Comparison of ENCODE assay signal across 16 cellular contexts in genomic region chr15:64919721-64920120, GRCh38. TPM values are rescaled to one million over a fixed set of nuclear protein-coding genes. Genes with fewer than 3 reads are reported as not detected.
DNase-seq lines count a peak whose midpoint lies in the region; ATAC-seq and TF ChIP-seq lines count a peak whose summit lies in the region.
"Had no signal": no experiment of that assay in that cellular context is flagged by ENCODE, and none has a peak within 500 bp of the region (broad histone marks: within the 10 kb centered on the region; RNA-seq: fewer than 3 reads in every experiment).

No MANE protein-coding gene starts in this region.

- H2AFZ ChIP-seq in SK-N-SH (ENCODE audit: low read depth) (no peak overlapping the region), IMR-90 (replicated peaks; ENCODE audit: low read length, poor library complexity) (no peak overlapping the region), neuronal stem cell (ENCODE audit: low read length) (no peak overlapping the region), hepatocyte (no peak overlapping the region)

- H4K8ac ChIP-seq in IMR-90 (ENCODE audit: low read depth in 2 of 2, low read length in 2 of 2) (no peak overlapping the region), neuronal stem cell (ENCODE audit: low read depth, low read length) (no peak overlapping the region)

- no peak overlapping the region for H2BK20ac ChIP-seq in IMR-90 (ENCODE audit: low read depth, low read length)

- no peak overlapping the region for H3K56ac ChIP-seq in IMR-90 (ENCODE audit: extremely low read depth, insufficient read depth, low read length)

- H3K9me2 ChIP-seq in SK-N-SH (no peaks in the 10 kb centered on the region), hepatocyte (replicated peaks; ENCODE audit: insufficient read depth) (no peaks in the 10 kb centered on the region)

- no peak overlapping the region for H4K5ac ChIP-seq in IMR-90 (ENCODE audit: low read depth, low read length)

- H3F3A ChIP-seq in SK-N-SH (replicated peaks; ENCODE audit: insufficient read depth) = no peaks in the 10 kb centered on the region

- H3K9me3 ChIP-seq in SK-N-SH (no peaks in the 10 kb centered on the region), IMR-90 (ENCODE audit: control insufficient read depth, insufficient read depth, low read length) (no peaks in the 10 kb centered on the region; the same call in 1 of the 2 replicates), neuronal stem cell (replicated peaks in 1 of 2; ENCODE audit: control insufficient read depth in 2 of 2, insufficient read depth in 1 of 2, low read depth in 1 of 2, low read length in 2 of 2) (peaks cover 0 to 3% of the 10 kb centered on the region in 2 donors), hepatocyte (ENCODE audit: low read depth) (no peaks in the 10 kb centered on the region)
- H3K9me3 ChIP-seq: A549; BLaER1 treated with 17β-estradiol and CSF1 and Interleukin-3, amounts not matched to agents 10 nM and 100 nM; Caco-2 had no signal

- H3K4me2 ChIP-seq in SK-N-SH (no peak overlapping the region), IMR-90 (ENCODE audit: low read depth, low read length) (no peak overlapping the region), neuronal stem cell (ENCODE audit: insufficient read depth, low read length, poor library complexity, severe bottlenecking) (no peak overlapping the region), hepatocyte (no peak overlapping the region)
- H3K4me2 ChIP-seq: A549; BLaER1 treated with 17β-estradiol and CSF1 and Interleukin-3, amounts not matched to agents 10 nM and 100 nM had no signal

- POLR2A ChIA-PET in SK-N-SH (lab: Yijun Ruan, JAX) = no interaction called here
- POLR2A ChIA-PET in IMR-90 (lab: Charles Lee; ENCODE audit: unreplicated experiment) = no interaction called here

- H4K20me1 ChIP-seq in SK-N-SH (ENCODE audit: insufficient read depth) = no peaks in the 10 kb centered on the region
- H4K20me1 ChIP-seq in IMR-90 (ENCODE audit: insufficient read depth, low read length) = no peaks in the 10 kb centered on the region
- H4K20me1 ChIP-seq in hepatocyte (ENCODE audit: insufficient read depth, poor library complexity, severe bottlenecking) = no peaks in the 10 kb centered on the region
- H4K20me1 ChIP-seq: BLaER1 treated with 17β-estradiol and CSF1 and Interleukin-3, amounts not matched to agents 10 nM and 100 nM had no signal

- CTCF ChIA-PET in SK-N-SH (lab: Yijun Ruan, JAX) = no interaction called here
- CTCF ChIA-PET in IMR-90 (lab: Yijun Ruan, JAX) = no interaction called here

- no peaks in the 10 kb centered on the region for H3K9me1 ChIP-seq in IMR-90 (ENCODE audit: insufficient read depth, low read length)

- intact Hi-C loops in IMR-90 (cut with micrococcal nuclease) = no loop called here

- no peak overlapping the region for H2AK5ac ChIP-seq in IMR-90 (ENCODE audit: low read depth, low read length)
- no peak overlapping the region for H2AK5ac ChIP-seq in neuronal stem cell (ENCODE audit: low read depth, low read length)

- ATAC-seq in SK-N-SH treated with all-trans-retinoic acid at 6 μM for 48 hours (no peak), IMR-90 (ENCODE audit: low read depth) (no peak)
- ATAC-seq: A549; CD8-positive, alpha-beta T cell had no signal

- BruUV-seq in IMR-90 (replicated peaks; lab: Mats Ljungman, UMichigan) = no TSS peak

- H3K4me3 ChIP-seq in SK-N-SH (ENCODE audit: low read depth in 2 of 2, low read length in 1 of 2) (no peak overlapping the region), IMR-90 (ENCODE audit: insufficient read depth, low read depth, low read length) (no peak overlapping the region), neuronal stem cell (ENCODE audit: low read length in 2 of 2) (no peak overlapping the region), hepatocyte (no peak overlapping the region)
- H3K4me3 ChIP-seq: A549; BLaER1 treated with 17β-estradiol and CSF1 and Interleukin-3, amounts not matched to agents 10 nM and 100 nM had no signal

- H2BK15ac ChIP-seq in IMR-90 (ENCODE audit: low read depth, low read length) = no peak overlapping the region
- H2BK15ac ChIP-seq in neuronal stem cell (ENCODE audit: low read length) = no peak overlapping the region

- peak overlapping the region; percentile 63 for H2AK9ac ChIP-seq in IMR-90 (replicated peaks; ENCODE audit: low read depth, low read length, poor library complexity)

- H2BK120ac ChIP-seq in IMR-90 (ENCODE audit: low read depth, low read length) (no peak overlapping the region), neuronal stem cell (ENCODE audit: low read depth, low read length) (no peak overlapping the region)

- no peak overlapping the region for H4K91ac ChIP-seq in IMR-90 (ENCODE audit: insufficient read depth, low read depth, low read length)
- H4K91ac ChIP-seq in neuronal stem cell (ENCODE audit: low read depth, low read length, poor library complexity) = no peak overlapping the region

- in situ Hi-C loops in IMR-90 (cut with MboI; ENCODE audit: low sequenced_read_pairs) = no loop called here

- H3K18ac ChIP-seq in IMR-90 (ENCODE audit: low read depth, low read length) = no peak overlapping the region
- no peak overlapping the region for H3K18ac ChIP-seq in neuronal stem cell (ENCODE audit: low read length)

- H3K79me1 ChIP-seq in IMR-90 (ENCODE audit: low read depth in 1 of 2, low read length in 2 of 2) (no peaks in the 10 kb centered on the region), neuronal stem cell (ENCODE audit: low read depth, low read length) (no peaks in the 10 kb centered on the region)

- no peak overlapping the region for H2BK5ac ChIP-seq in IMR-90 (ENCODE audit: low read depth, low read length, poor library complexity, severe bottlenecking)
- H2BK5ac ChIP-seq in neuronal stem cell (ENCODE audit: low read length) = peak overlapping the region; percentile 57

- H3K23ac ChIP-seq in IMR-90 (ENCODE audit: low read depth, low read length) = no peak overlapping the region
- H3K23ac ChIP-seq in neuronal stem cell (ENCODE audit: low read depth, low read length, poor library complexity) = no peak overlapping the region

- H3K9ac ChIP-seq in SK-N-SH = no peak overlapping the region
- no peak overlapping the region for H3K9ac ChIP-seq in IMR-90 (ENCODE audit: low read depth, low read length)
- H3K9ac ChIP-seq in neuronal stem cell (ENCODE audit: low read depth, low read length, poor library complexity) = no peak overlapping the region
- H3K9ac ChIP-seq: BLaER1 treated with 17β-estradiol and CSF1 and Interleukin-3, amounts not matched to agents 10 nM and 100 nM had no signal

- H3K4me1 ChIP-seq in SK-N-SH (ENCODE audit: control insufficient read depth in 1 of 2, insufficient read depth in 2 of 2, low read depth in 1 of 2, low read length in 1 of 2) (peaks cover 0 to 9% of the 10 kb centered on the region in 2 experiments; a peak in 1 of 4 replicates), IMR-90 (ENCODE audit: control insufficient read depth, insufficient read depth, low read length) (peaks cover 3% of the 10 kb centered on the region; the same call in 1 of the 2 replicates), neuronal stem cell (ENCODE audit: control insufficient read depth in 2 of 2, insufficient read depth in 1 of 2, low read depth in 1 of 2, low read length in 2 of 2) (peaks cover 3 to 10% of the 10 kb centered on the region in 2 donors), hepatocyte (ENCODE audit: insufficient read depth) (no peaks in the 10 kb centered on the region)
- H3K4me1 ChIP-seq: A549, Caco-2 had no signal

- dilution Hi-C loops in IMR-90 (cut with HindIII; ENCODE audit: low sequenced_read_pairs, unreplicated experiment) = no loop called here

- 89% methylated on average over 4 of the region's 4 CpGs for WGBS in SK-N-SH (ENCODE audit: low lambda C conversion rate)
- no CpG with 5 or more reads among the region's 4 CpGs for WGBS in IMR-90 (ENCODE audit: extremely low coverage in 2 of 2, insufficient read length in 1 of 2), 2 experiments
- WGBS in neuronal stem cell (ENCODE audit: extremely low coverage in 2 of 2, insufficient read length in 2 of 2, insufficient replicate concordance in 1 of 2), 2 donors = no CpG with 5 or more reads among the region's 4 CpGs
- 91% methylated on average over 4 of the region's 4 CpGs for WGBS in hepatocyte (ENCODE audit: low lambda C conversion rate, missing lambda C conversion rate)

- DNase-seq in SK-N-SH (peak; percentile 2), IMR-90 (no peak), neuronal stem cell (ENCODE audit: low spot score) (no peak), hepatocyte (ENCODE audit: low spot score) (no peak)
- DNase-seq: AML-193; Caco-2; Calu3; CD4-positive, alpha-beta T cell; CD8-positive, alpha-beta T cell; DMS79 treated with DMSO at 0.1 percent for 48 hours; GF-D8 had no signal

- no peak overlapping the region for H2BK12ac ChIP-seq in neuronal stem cell (ENCODE audit: low read length)

- H3K14ac ChIP-seq in IMR-90 (replicated peaks; ENCODE audit: low read depth, low read length) = no peak overlapping the region
- H3K14ac ChIP-seq in neuronal stem cell (ENCODE audit: low read length) = no peak overlapping the region

- TF ChIP-seq EP300 in SK-N-SH (IDR thresholded peaks at IDR 0.05; ENCODE audit: borderline replicate concordance in 1 of 2, low read depth in 1 of 2, low read length in 1 of 2) = no peak

- no peak for TF ChIP-seq POLR2A in IMR-90 (IDR thresholded peaks at IDR 0.05; ENCODE audit: low read depth, low read length)

- H3K4ac ChIP-seq in IMR-90 (ENCODE audit: low read depth, low read length) = no peak overlapping the region
- H3K4ac ChIP-seq in neuronal stem cell (ENCODE audit: low read length) = no peak overlapping the region

- no peak overlapping the region for H3K27ac ChIP-seq in SK-N-SH (ENCODE audit: low read depth in 2 of 2, low read length in 1 of 2)
- no peak overlapping the region for H3K27ac ChIP-seq in IMR-90 (ENCODE audit: insufficient read depth, low read length)
- H3K27ac ChIP-seq in neuronal stem cell (replicated peaks; ENCODE audit: low read length) = no peak overlapping the region
- H3K27ac ChIP-seq in hepatocyte = no peak overlapping the region
- H3K27ac ChIP-seq: 22Rv1; A549; BLaER1 treated with 17β-estradiol and CSF1 and Interleukin-3, amounts not matched to agents 10 nM and 100 nM; C4-2B had no signal

- no peaks in the 10 kb centered on the region for H3K79me2 ChIP-seq in SK-N-SH (ENCODE audit: insufficient read depth)
- H3K79me2 ChIP-seq in hepatocyte = no peaks in the 10 kb centered on the region

- no peaks in the 10 kb centered on the region for H3K27me3 ChIP-seq in SK-N-SH (ENCODE audit: insufficient read depth)
- no peaks in the 10 kb centered on the region for H3K27me3 ChIP-seq in IMR-90 (ENCODE audit: control insufficient read depth, insufficient read depth, low read length)
- H3K27me3 ChIP-seq in neuronal stem cell (ENCODE audit: control insufficient read depth in 3 of 3, insufficient read depth in 3 of 3, low read depth in 1 of 3, low read length in 3 of 3) = peaks cover 0 to 5% (median 0%) of the 10 kb centered on the region in 3 experiments
- no peaks in the 10 kb centered on the region for H3K27me3 ChIP-seq in hepatocyte
- H3K27me3 ChIP-seq: BLaER1 treated with 17β-estradiol and CSF1 and Interleukin-3, amounts not matched to agents 10 nM and 100 nM had no signal

- TF ChIP-seq CTCF in SK-N-SH (IDR thresholded peaks at IDR 0.05) (no peak), IMR-90 (conservative IDR thresholded peaks at IDR 0.05; ENCODE audit: low read depth, low read length) (no peak), hepatocyte (IDR thresholded peaks at IDR 0.05; ENCODE audit: poor library complexity) (no peak)

- H3K36me3 ChIP-seq in SK-N-SH (replicated peaks in 1 of 2; ENCODE audit: control insufficient read depth in 1 of 2, insufficient read depth in 2 of 2, low read length in 1 of 2) (peaks cover 0 to 5% of the 10 kb centered on the region in 2 experiments), IMR-90 (ENCODE audit: control insufficient read depth, insufficient read depth, low read length) (no peaks in the 10 kb centered on the region), neuronal stem cell (replicated peaks in 1 of 2; ENCODE audit: control insufficient read depth in 2 of 2, insufficient read depth in 2 of 2, low read length in 2 of 2) (no peaks in the 10 kb centered on the region), hepatocyte (replicated peaks; ENCODE audit: insufficient read depth, low read depth) (no peaks in the 10 kb centered on the region)
- H3K36me3 ChIP-seq: BLaER1 treated with 17β-estradiol and CSF1 and Interleukin-3, amounts not matched to agents 10 nM and 100 nM had no signal

- TF ChIP-seq RAD21 in SK-N-SH (IDR thresholded peaks at IDR 0.05; ENCODE audit: low read length) (no peak), IMR-90 (IDR thresholded peaks at IDR 0.05; ENCODE audit: low read length) (no peak)

RNA-seq across cellular contexts. Expression of gene ANKDD1A, which starts 8.0 kb away (rescaled TPM):
- polyA plus RNA-seq in SK-N-SH (2012; rRNA removed) (7.2 and 8.6 TPM in 2 replicates), IMR-90 (2012; rRNA removed) (3.0 and 4.9 TPM in 2 replicates), hepatocyte (5.8 and 6.1 TPM in 2 replicates)
- polyA plus RNA-seq in SK-N-SH (2012; cell fraction: cytosol; rRNA removed) = 3.2 and 4.5 TPM in 2 replicates
- polyA plus RNA-seq in SK-N-SH (2012; cell fraction: nucleus; rRNA removed) = 23.7 and 25.9 TPM in 2 replicates
- total RNA-seq in IMR-90 (2012; rRNA removed) (2.8 and 3.6 TPM in 2 replicates), hepatocyte (1.8 and 3.6 TPM in 2 replicates)
- polyA plus RNA-seq in IMR-90 (2012; cell fraction: cytosol; rRNA removed) = 2.1 and 4.6 TPM in 2 replicates
- polyA plus RNA-seq in IMR-90 (2012; cell fraction: nucleus; rRNA removed; ENCODE audit: low replicate concordance) = 9.8 and 13.4 TPM in 2 replicates
- polyA plus RNA-seq in neuronal stem cell (2013, experiment 1 of 2) = 3.2 TPM
- 3.2 TPM for polyA plus RNA-seq in neuronal stem cell (2013, experiment 2 of 2)
